ENCODE assay signal across 3 cellular contexts in the genomic region with DNA sequence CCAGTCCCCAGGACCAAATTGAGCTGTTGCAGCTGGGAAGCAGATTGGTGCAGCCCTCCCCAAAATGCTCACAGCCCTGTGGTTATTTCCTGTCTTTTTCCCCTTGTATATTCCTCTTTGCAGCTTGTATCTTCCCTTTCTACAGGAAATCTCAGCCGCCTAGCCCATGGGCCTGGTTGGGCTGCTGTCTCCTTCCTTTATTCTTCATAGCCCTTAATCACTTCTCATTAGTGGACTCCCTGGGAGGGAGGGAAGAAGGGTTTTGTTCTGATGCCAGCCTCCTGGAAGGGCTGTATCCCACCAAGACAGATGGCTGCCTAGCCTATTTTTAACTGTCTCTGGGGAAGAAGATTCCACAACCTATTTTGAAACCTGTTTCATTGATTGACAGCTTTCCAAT. TPM values are rescaled to one million over a fixed set of nuclear protein-coding genes. Genes with fewer than 3 reads are reported as not detected.
"Had no signal": no experiment of that assay in that cellular context is flagged by ENCODE, and none has a peak within 500 bp of the region (broad histone marks: within the 10 kb centered on the region; RNA-seq: fewer than 3 reads in every experiment).

No MANE protein-coding gene starts in this region.

RNA-seq across cellular contexts. Expression of a gene that starts 32.5 kb away (rescaled TPM):
- total RNA-seq: temporal lobe, thoracic aorta, upper lobe of right lung had no signal
